ENCODE assay signal across 21 cellular contexts in the genomic region with DNA sequence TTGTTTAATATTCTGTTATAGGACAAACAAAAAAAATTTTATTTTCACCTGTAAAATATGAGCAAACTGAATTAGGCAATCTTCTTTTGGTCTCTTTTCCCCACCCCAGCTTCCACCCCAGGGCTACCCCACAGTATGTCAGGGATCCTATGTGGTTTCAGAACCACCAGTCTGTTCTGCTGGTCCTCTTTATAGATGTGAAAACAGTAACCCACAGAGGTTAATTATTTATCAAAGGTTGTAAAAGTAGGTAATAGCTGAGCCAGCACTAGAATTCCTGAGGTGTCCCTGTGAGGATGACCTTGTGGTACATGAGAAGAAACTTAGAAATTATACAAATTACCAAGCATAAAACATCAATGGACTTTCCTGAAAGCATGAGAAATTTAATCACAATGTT.
DNase-seq lines count a peak whose midpoint lies in the region; ATAC-seq, FAIRE-seq and TF ChIP-seq lines count a peak whose summit lies in the region.
"Had no signal": no experiment of that assay in that cellular context is flagged by ENCODE, and none has a peak within 500 bp of the region (broad histone marks: within the 10 kb centered on the region; RNA-seq: fewer than 3 reads in every experiment).

No MANE protein-coding gene starts in this region.

- peak; percentile 41 for DNase-seq in HuH-7 (ENCODE audit: low spot score)
- DNase-seq in GM12878 (ENCODE audit: low read depth, low spot score), result no peak
- DNase-seq in kidney tubule cell (ENCODE audit: low spot score), result peak; percentile 71
- no peak for DNase-seq in UCSD-AML1 (lab: John Stamatoyannopoulos, UW; ENCODE audit: unreplicated experiment)
- no peak for DNase-seq in frontal cortex (ENCODE audit: low spot score in 2 of 2)
- no peak for DNase-seq in activated CD4-positive, alpha-beta T cell treated with anti-CD3 and anti-CD28 coated beads for 48 hours
- DNase-seq: BE2C; CD4-positive, alpha-beta memory T cell; DMS153; DMS79 treated with DMSO at 0.1 percent for 48 hours; EL; IMR-90 had no signal

- H3K9me3 Mint-ChIP-seq in activated T-helper 17 cell treated with anti-CD3 and anti-CD28 coated beads, Interleukin-2, amount 50 U/mL, for 72 hours, result peaks cover 4% of the 10 kb centered on the region

- RAD21 ChIA-PET in GM12878 (lab: Charles Lee; ENCODE audit: unreplicated experiment), result no interaction called here

- in situ Hi-C loops in GM12878 (cut with MboI), result no loop called here

- no peak overlapping the region for H2AFZ ChIP-seq in GM12878 (ENCODE audit: control insufficient read depth, low read depth, low read length)

- H3K27me3 Mint-ChIP-seq in activated T-helper 17 cell treated with anti-CD3 and anti-CD28 coated beads, Interleukin-2, amount 50 U/mL, for 72 hours, result no peaks in the 10 kb centered on the region
- H3K27me3 Mint-ChIP-seq: CD4-positive, alpha-beta memory T cell had no signal

- 0 out of 3 replicates have a peak, but pooled peaks have one; percentile 24 for ATAC-seq in GM12878
- no peak for ATAC-seq in activated T-helper 17 cell treated with anti-CD3 and anti-CD28 coated beads, Interleukin-2, amount 50 U/mL, for 72 hours (replicated peaks)
- ATAC-seq: A549, HCT116 had no signal

- H3K4me2 ChIP-seq in GM12878 (ENCODE audit: control insufficient read depth, insufficient read depth), result no peak overlapping the region
- H3K4me2 ChIP-seq: A549 had no signal

- H3K27ac Mint-ChIP-seq in activated T-helper 17 cell treated with anti-CD3 and anti-CD28 coated beads, Interleukin-2, amount 50 U/mL, for 72 hours, result no peak overlapping the region

- no TSS peak for BruUV-seq in GM12878 (replicated peaks; lab: Mats Ljungman, UMichigan)

- no peak for TF ChIP-seq CTCF in GM12878 (IDR thresholded peaks at IDR 0.05 in 2 of 3, conservative IDR thresholded peaks at IDR 0.05 in 1 of 3; ENCODE audit: control insufficient read depth in 2 of 3, extremely low read depth in 1 of 3, insufficient read depth in 1 of 3, low read depth in 3 of 3, low read length in 3 of 3)

- no peaks in the 10 kb centered on the region for H3K36me3 ChIP-seq in GM12878 (ENCODE audit: control insufficient read depth in 2 of 2, insufficient read depth in 2 of 2, low read length in 1 of 2)
- H3K36me3 ChIP-seq: BE2C had no signal

- no peaks in the 10 kb centered on the region for H4K20me1 ChIP-seq in GM12878 (ENCODE audit: control insufficient read depth, insufficient read depth)

- no peaks in the 10 kb centered on the region for H3K36me3 Mint-ChIP-seq in activated T-helper 17 cell treated with anti-CD3 and anti-CD28 coated beads, Interleukin-2, amount 50 U/mL, for 72 hours (ENCODE audit: low read depth)
- H3K36me3 Mint-ChIP-seq: CD4-positive, alpha-beta memory T cell had no signal

- no peak for TF ChIP-seq POLR2A in GM12878 (IDR thresholded peaks at IDR 0.05; ENCODE audit: low read depth, low read length)

- SMC1A ChIA-PET in GM12878 (lab: Charles Lee; ENCODE audit: uncharacterized antibody, unreplicated experiment), result no interaction called here

- no peaks in the 10 kb centered on the region for H3K79me2 ChIP-seq in GM12878 (ENCODE audit: control insufficient read depth, insufficient read depth, low read length)

- H3K4me1 ChIP-seq in GM12878 (ENCODE audit: control insufficient read depth, insufficient read depth, low read length), result no peaks in the 10 kb centered on the region
- H3K4me1 ChIP-seq: A549, BE2C had no signal

- no peak overlapping the region for H3K4me3 Mint-ChIP-seq in activated T-helper 17 cell treated with anti-CD3 and anti-CD28 coated beads, Interleukin-2, amount 50 U/mL, for 72 hours
- H3K4me3 Mint-ChIP-seq: CD4-positive, alpha-beta memory T cell had no signal

- TF ChIP-seq EP300 in GM12878 (IDR thresholded peaks at IDR 0.05; ENCODE audit: borderline replicate concordance in 1 of 2, control insufficient read depth in 1 of 2, low read depth in 2 of 2, low read length in 2 of 2), result no peak

- POLR2A ChIA-PET in GM12878 (lab: Charles Lee), result no interaction called here

- CTCF ChIA-PET in GM12878 (lab: Yijun Ruan, JAX), result no interaction called here

- FAIRE-seq in GM12878 (lab: Jason Lieb, UNC) (no peak), frontal cortex (lab: Jason Lieb, UNC) (no peak)
- FAIRE-seq: A549, D721Med, G401.6, GM12892, GM19239 had no signal

- no peak overlapping the region for H3K9ac ChIP-seq in GM12878 (ENCODE audit: control insufficient read depth, insufficient read depth, low read length)

- no peaks in the 10 kb centered on the region for H3K27me3 ChIP-seq in GM12878 (replicated peaks in 1 of 2; ENCODE audit: control insufficient read depth in 2 of 2, insufficient read depth in 2 of 2, low read length in 1 of 2)
- H3K27me3 ChIP-seq: BE2C had no signal

- no peak overlapping the region for H3K4me3 ChIP-seq in GM12878
- H3K4me3 ChIP-seq: A549 had no signal

- H3K9me3 ChIP-seq in GM12878 (replicated peaks; ENCODE audit: control insufficient read depth, insufficient read depth, low read length), result no peaks in the 10 kb centered on the region
- H3K9me3 ChIP-seq: A549, BE2C had no signal

- no peaks in the 10 kb centered on the region for H3K4me1 Mint-ChIP-seq in activated T-helper 17 cell treated with anti-CD3 and anti-CD28 coated beads, Interleukin-2, amount 50 U/mL, for 72 hours
- H3K4me1 Mint-ChIP-seq: CD4-positive, alpha-beta memory T cell had no signal

- no peak overlapping the region for H3K27ac ChIP-seq in GM12878 (ENCODE audit: control insufficient read depth, insufficient read depth)
- H3K27ac ChIP-seq: A549, C4-2B, HL-60 had no signal

- intact Hi-C loops in GM12878 (cut with micrococcal nuclease; ENCODE audit: unreplicated experiment), result no loop called here

- TF ChIP-seq RAD21 in GM12878 (IDR thresholded peaks at IDR 0.05; ENCODE audit: insufficient read depth, low read depth, low read length), result no peak

TF ChIP-seq in GM12878, 131 proteins besides CTCF, POLR2A, EP300 and RAD21 (continues in another document):
- no peak for TF ChIP-seq IRF4 (IDR thresholded peaks at IDR 0.05; ENCODE audit: low read depth, low read length)
- TF ChIP-seq, protein P1, sequence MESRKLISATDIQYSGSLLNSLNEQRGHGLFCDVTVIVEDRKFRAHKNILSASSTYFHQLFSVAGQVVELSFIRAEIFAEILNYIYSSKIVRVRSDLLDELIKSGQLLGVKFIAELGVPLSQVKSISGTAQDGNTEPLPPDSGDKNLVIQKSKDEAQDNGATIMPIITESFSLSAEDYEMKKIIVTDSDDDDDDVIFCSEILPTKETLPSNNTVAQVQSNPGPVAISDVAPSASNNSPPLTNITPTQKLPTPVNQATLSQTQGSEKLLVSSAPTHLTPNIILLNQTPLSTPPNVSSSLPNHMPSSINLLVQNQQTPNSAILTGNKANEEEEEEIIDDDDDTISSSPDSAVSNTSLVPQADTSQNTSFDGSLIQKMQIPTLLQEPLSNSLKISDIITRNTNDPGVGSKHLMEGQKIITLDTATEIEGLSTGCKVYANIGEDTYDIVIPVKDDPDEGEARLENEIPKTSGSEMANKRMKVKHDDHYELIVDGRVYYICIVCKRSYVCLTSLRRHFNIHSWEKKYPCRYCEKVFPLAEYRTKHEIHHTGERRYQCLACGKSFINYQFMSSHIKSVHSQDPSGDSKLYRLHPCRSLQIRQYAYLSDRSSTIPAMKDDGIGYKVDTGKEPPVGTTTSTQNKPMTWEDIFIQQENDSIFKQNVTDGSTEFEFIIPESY (IDR thresholded peaks at IDR 0.05), result no peak
- TF ChIP-seq, protein P2, sequence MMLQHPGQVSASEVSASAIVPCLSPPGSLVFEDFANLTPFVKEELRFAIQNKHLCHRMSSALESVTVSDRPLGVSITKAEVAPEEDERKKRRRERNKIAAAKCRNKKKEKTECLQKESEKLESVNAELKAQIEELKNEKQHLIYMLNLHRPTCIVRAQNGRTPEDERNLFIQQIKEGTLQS (IDR thresholded peaks at IDR 0.05; ENCODE audit: borderline replicate concordance, extremely low read depth, low read depth, low read length), result no peak
- no peak for TF ChIP-seq TARDBP (IDR thresholded peaks at IDR 0.05; ENCODE audit: borderline replicate concordance)
- TF ChIP-seq FOXK2 (IDR thresholded peaks at IDR 0.05), result no peak
- TF ChIP-seq SRF (IDR thresholded peaks at IDR 0.05; ENCODE audit: low read depth in 2 of 2, low read length in 2 of 2), result no peak
- no peak for TF ChIP-seq EED (IDR thresholded peaks at IDR 0.05; ENCODE audit: low read depth)
- TF ChIP-seq RCOR1 (conservative IDR thresholded peaks at IDR 0.05; ENCODE audit: low read depth, low read length), result no peak
- TF ChIP-seq, protein P3, sequence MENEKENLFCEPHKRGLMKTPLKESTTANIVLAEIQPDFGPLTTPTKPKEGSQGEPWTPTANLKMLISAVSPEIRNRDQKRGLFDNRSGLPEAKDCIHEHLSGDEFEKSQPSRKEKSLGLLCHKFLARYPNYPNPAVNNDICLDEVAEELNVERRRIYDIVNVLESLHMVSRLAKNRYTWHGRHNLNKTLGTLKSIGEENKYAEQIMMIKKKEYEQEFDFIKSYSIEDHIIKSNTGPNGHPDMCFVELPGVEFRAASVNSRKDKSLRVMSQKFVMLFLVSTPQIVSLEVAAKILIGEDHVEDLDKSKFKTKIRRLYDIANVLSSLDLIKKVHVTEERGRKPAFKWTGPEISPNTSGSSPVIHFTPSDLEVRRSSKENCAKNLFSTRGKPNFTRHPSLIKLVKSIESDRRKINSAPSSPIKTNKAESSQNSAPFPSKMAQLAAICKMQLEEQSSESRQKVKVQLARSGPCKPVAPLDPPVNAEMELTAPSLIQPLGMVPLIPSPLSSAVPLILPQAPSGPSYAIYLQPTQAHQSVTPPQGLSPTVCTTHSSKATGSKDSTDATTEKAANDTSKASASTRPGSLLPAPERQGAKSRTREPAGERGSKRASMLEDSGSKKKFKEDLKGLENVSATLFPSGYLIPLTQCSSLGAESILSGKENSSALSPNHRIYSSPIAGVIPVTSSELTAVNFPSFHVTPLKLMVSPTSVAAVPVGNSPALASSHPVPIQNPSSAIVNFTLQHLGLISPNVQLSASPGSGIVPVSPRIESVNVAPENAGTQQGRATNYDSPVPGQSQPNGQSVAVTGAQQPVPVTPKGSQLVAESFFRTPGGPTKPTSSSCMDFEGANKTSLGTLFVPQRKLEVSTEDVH (IDR thresholded peaks at IDR 0.05; ENCODE audit: low read depth, partially characterized antibody), result no peak
- TF ChIP-seq ATF7 (IDR thresholded peaks at IDR 0.05; ENCODE audit: low read depth), result no peak

Comparison
In these comparisons a context has a peak if more than half of its experiments do, and no peak if none do; other contexts are left out.
1. DNase-seq: peak in HuH-7 (single experiment) and kidney tubule cell (single experiment); none in GM12878 (single experiment), UCSD-AML1 (single experiment), frontal cortex (0 of 2) and activated CD4-positive, alpha-beta T cell treated with anti-CD3 and anti-CD28 coated beads for 48 hours (single experiment).